ENCODE assay signal across 27 cellular contexts in the genomic region with DNA sequence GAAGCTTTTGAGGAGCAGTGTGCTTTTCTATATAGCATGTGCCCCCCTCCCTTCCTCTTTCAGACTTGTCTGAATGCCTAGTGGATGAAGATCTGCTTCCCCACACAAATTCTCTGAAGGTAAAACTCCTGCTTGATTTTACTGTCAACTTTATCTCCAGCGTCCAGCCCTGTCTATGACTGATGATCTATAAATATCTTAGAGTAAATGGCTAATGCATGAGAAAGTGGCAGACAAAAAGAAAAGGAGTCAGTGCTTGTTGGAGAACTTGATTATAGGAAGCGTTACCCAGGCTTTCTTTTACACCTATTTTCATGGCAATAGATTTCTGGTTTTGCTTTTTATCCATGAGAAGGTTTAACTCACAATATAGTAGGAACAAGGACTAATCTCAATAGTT.
"Had no signal": no experiment of that assay in that cellular context is flagged by ENCODE, and none has a peak within 500 bp of the region (broad histone marks: within the 10 kb centered on the region; RNA-seq: fewer than 3 reads in every experiment).

No MANE protein-coding gene starts in this region.

- FAIRE-seq: colon, keratinocyte, pancreas had no signal

- H3K27ac ChIP-seq: gastroesophageal sphincter, prostate gland, spleen, suprapubic skin, tibial artery had no signal

- H3K27ac Mint-ChIP-seq: activated CD4-positive, alpha-beta memory T cell treated with anti-CD3 and anti-CD28 coated beads for 36 hours; activated CD4-positive, alpha-beta T cell treated with anti-CD3 and anti-CD28 coated beads, Interleukin-2, amount 10 ng/mL, durations not matched to agents 24 days and 14 days; activated naive CD4-positive, alpha-beta T cell treated with anti-CD3 and anti-CD28 coated beads, Interleukin-2, amount 50 U/mL, for 24 hours; activated naive CD8-positive, alpha-beta T cell treated with anti-CD3 and anti-CD28 coated beads, Interleukin-2, amount 50 U/mL, for 24 hours; activated T-cell treated with anti-CD3 and anti-CD28 coated beads, Interleukin-2, amount 50 U/mL, for 24 hours; mesothelial cell of epicardium had no signal

- DNase-seq: activated CD4-positive, alpha-beta memory T cell treated with anti-CD3 and anti-CD28 coated beads for 36 hours; activated CD4-positive, alpha-beta T cell treated with anti-CD3 and anti-CD28 coated beads, Interleukin-2, amount 10 ng/mL, durations not matched to agents 24 days and 14 days; activated CD4-positive, CD25-positive, alpha-beta regulatory T cell treated with anti-CD3 and anti-CD28 coated beads, Interleukin-2, amount 50 U/mL, for 72 hours; activated CD8-positive, alpha-beta memory T cell treated with anti-CD3 and anti-CD28 coated beads, Interleukin-2, amount 50 U/mL, for 48 hours; activated gamma-delta T cell; activated naive CD8-positive, alpha-beta T cell treated with anti-CD3 and anti-CD28 coated beads, Interleukin-2, amount 50 U/mL, for 24 hours; activated T-cell treated with anti-CD3 and anti-CD28 coated beads, Interleukin-2, amount 50 U/mL, for 24 hours; amygdala; dermis blood vessel endothelial cell; effector CD4-positive, alpha-beta T cell; hippocampal formation; left cardiac atrium; naive thymus-derived CD4-positive, alpha-beta T cell; nucleus accumbens; pancreas; retina; spleen; stimulated activated naive CD4-positive, alpha-beta T cell; tibial artery had no signal

- H3K4me1 Mint-ChIP-seq: activated naive CD4-positive, alpha-beta T cell treated with anti-CD3 and anti-CD28 coated beads, Interleukin-2, amount 50 U/mL, for 24 hours; activated naive CD8-positive, alpha-beta T cell treated with anti-CD3 and anti-CD28 coated beads, Interleukin-2, amount 50 U/mL, for 24 hours; neural crest cell had no signal

- H3K27me3 ChIP-seq: gastroesophageal sphincter, pancreas, spleen, suprapubic skin, tibial artery had no signal

- H3K9me3 Mint-ChIP-seq: activated CD4-positive, alpha-beta memory T cell treated with anti-CD3 and anti-CD28 coated beads for 36 hours; activated CD4-positive, alpha-beta T cell treated with anti-CD3 and anti-CD28 coated beads, Interleukin-2, amount 10 ng/mL, durations not matched to agents 24 days and 14 days; activated naive CD4-positive, alpha-beta T cell treated with anti-CD3 and anti-CD28 coated beads, Interleukin-2, amount 50 U/mL, for 24 hours; activated naive CD8-positive, alpha-beta T cell treated with anti-CD3 and anti-CD28 coated beads, Interleukin-2, amount 50 U/mL, for 24 hours; activated T-cell treated with anti-CD3 and anti-CD28 coated beads, Interleukin-2, amount 50 U/mL, for 24 hours; neural crest cell had no signal

- H3K4me3 ChIP-seq: gastroesophageal sphincter, pancreas, prostate gland, spleen, suprapubic skin, tibial artery had no signal

- H3K9me3 ChIP-seq: gastroesophageal sphincter, pancreas, prostate gland, spleen, suprapubic skin, tibial artery had no signal

- H3K27me3 Mint-ChIP-seq: activated CD4-positive, alpha-beta memory T cell treated with anti-CD3 and anti-CD28 coated beads for 36 hours; activated CD4-positive, alpha-beta T cell treated with anti-CD3 and anti-CD28 coated beads, Interleukin-2, amount 10 ng/mL, durations not matched to agents 24 days and 14 days; activated naive CD4-positive, alpha-beta T cell treated with anti-CD3 and anti-CD28 coated beads, Interleukin-2, amount 50 U/mL, for 24 hours; activated naive CD8-positive, alpha-beta T cell treated with anti-CD3 and anti-CD28 coated beads, Interleukin-2, amount 50 U/mL, for 24 hours; activated T-cell treated with anti-CD3 and anti-CD28 coated beads, Interleukin-2, amount 50 U/mL, for 24 hours had no signal

- H3K4me3 Mint-ChIP-seq: activated CD4-positive, alpha-beta memory T cell treated with anti-CD3 and anti-CD28 coated beads for 36 hours; activated CD4-positive, alpha-beta T cell treated with anti-CD3 and anti-CD28 coated beads, Interleukin-2, amount 10 ng/mL, durations not matched to agents 24 days and 14 days; activated naive CD4-positive, alpha-beta T cell treated with anti-CD3 and anti-CD28 coated beads, Interleukin-2, amount 50 U/mL, for 24 hours; activated naive CD8-positive, alpha-beta T cell treated with anti-CD3 and anti-CD28 coated beads, Interleukin-2, amount 50 U/mL, for 24 hours; activated T-cell treated with anti-CD3 and anti-CD28 coated beads, Interleukin-2, amount 50 U/mL, for 24 hours; mesothelial cell of epicardium; naive thymus-derived CD4-positive, alpha-beta T cell; neural crest cell had no signal

- H3K36me3 ChIP-seq: gastroesophageal sphincter, pancreas, prostate gland, spleen, suprapubic skin, tibial artery had no signal

- H3K36me3 Mint-ChIP-seq: activated CD4-positive, alpha-beta memory T cell treated with anti-CD3 and anti-CD28 coated beads for 36 hours; activated naive CD4-positive, alpha-beta T cell treated with anti-CD3 and anti-CD28 coated beads, Interleukin-2, amount 50 U/mL, for 24 hours; mesothelial cell of epicardium; naive thymus-derived CD4-positive, alpha-beta T cell had no signal

- ATAC-seq: activated naive CD8-positive, alpha-beta T cell treated with anti-CD3 and anti-CD28 coated beads, Interleukin-2, amount 50 U/mL, for 24 hours; gastroesophageal sphincter; naive thymus-derived CD4-positive, alpha-beta T cell had no signal
